ENCODE assay signal across 8 cellular contexts in genomic region chr7:102431617-102432298, GRCh38. TPM values are rescaled to one million over a fixed set of nuclear protein-coding genes. Genes with fewer than 3 reads are reported as not detected.
A peak's percentile ranks its signal among the peaks of the same experiment; 100 is the strongest.
DNase-seq lines count a peak whose midpoint lies in the region; ATAC-seq and TF ChIP-seq lines count a peak whose summit lies in the region.

No MANE protein-coding gene starts in this region.

- DNase-seq in NCI-H1417 (lab: John Stamatoyannopoulos, UW) (peak; percentile 28 to 94 (median 39)), NCI-H1417 treated with DMSO at 0.1 percent for 48 hours (lab: John Stamatoyannopoulos, UW) (no peak), NCI-H2107 treated with DMSO at 0.1 percent for 48 hours (lab: John Stamatoyannopoulos, UW; ENCODE audit: unreplicated experiment) (peak; percentile 90), esophagus squamous epithelium (lab: John Stamatoyannopoulos, UW) (no peak), right atrium auricular region (ENCODE audit: low spot score) (no peak)
- DNase-seq in activated CD8-positive, alpha-beta memory T cell treated with anti-CD3 and anti-CD28 coated beads, Interleukin-2, amount 50 U/mL, for 4 hours = peak; percentile 60
- DNase-seq in stimulated activated CD4-positive, alpha-beta T cell treated with anti-CD3 and anti-CD28 coated beads, Interleukin-1b, Interleukin-23, amount 100 ng/mL, for 4 hours (ENCODE audit: low read depth in 2 of 2) = peak; percentile 25 to 38

- H3K4me3 ChIP-seq in esophagus squamous epithelium (no peak overlapping the region), right atrium auricular region (no peak overlapping the region)

- 38 to 41% methylated on average over 10 to 13 of the region's 17 CpGs for WGBS in esophagus squamous epithelium, 2 donors

- H3K36me3 ChIP-seq in esophagus squamous epithelium (peaks cover 0 to 19% (median under 1%) of the 10 kb centered on the region in 3 donors), right atrium auricular region (peaks cover 9% of the 10 kb centered on the region)

- no peak for TF ChIP-seq POLR2A in esophagus squamous epithelium (IDR thresholded peaks at IDR 0.05)

- H3K27ac ChIP-seq in esophagus squamous epithelium (peak overlapping the region in 3 of 4 donors; percentile 50 to 59 (median 52)), right atrium auricular region (no peak overlapping the region)

- ATAC-seq in HG03135 (IDR thresholded peaks at IDR 0.05; ENCODE audit: unreplicated experiment) = no peak

- TF ChIP-seq CTCF in esophagus squamous epithelium (IDR thresholded peaks at IDR 0.05) (no peak), right atrium auricular region (IDR thresholded peaks at IDR 0.05) (no peak)

- H3K4me1 ChIP-seq in esophagus squamous epithelium (peaks cover 0 to 51% (median 24%) of the 10 kb centered on the region in 3 donors), right atrium auricular region (peaks cover 0 to 18% of the 10 kb centered on the region in 2 donors)

- H3K27me3 ChIP-seq in esophagus squamous epithelium (no peaks in the 10 kb centered on the region), right atrium auricular region (no peaks in the 10 kb centered on the region)

- intact Hi-C loops in esophagus squamous epithelium (cut with DNase I) = no loop called here

- H3K9me3 ChIP-seq in esophagus squamous epithelium = no peaks in the 10 kb centered on the region
- no peaks in the 10 kb centered on the region for H3K9me3 ChIP-seq in right atrium auricular region

RNA-seq across cellular contexts. Expression of gene ORAI2, which starts 1.6 kb away (rescaled TPM):
- 1 to 10 TPM in 3 of 4 donors, under 1 TPM in 1; 0.30 to 9.1 (median 5.1) TPM for total RNA-seq in esophagus squamous epithelium
- total RNA-seq in right atrium auricular region = 10 to 100 TPM in 1 of 2 donors, 1 to 10 TPM in 1; 5.9 to 13.3 TPM

RNA-seq across cellular contexts. Expression of gene ALKBH4, which starts 32.9 kb away (rescaled TPM):
- total RNA-seq in esophagus squamous epithelium = 10 to 100 TPM in 3 of 4 donors, 1 to 10 TPM in 1; 7.3 to 31.7 (median 13.3) TPM
- 10 to 100 TPM; 10.8 to 16.8 TPM for total RNA-seq in right atrium auricular region

RNA-seq across cellular contexts. Expression of gene LRWD1, which starts 33.0 kb away (rescaled TPM):
- total RNA-seq in esophagus squamous epithelium (10 to 100 TPM in 2 of 4 donors, 1 to 10 TPM in 2; 5.8 to 16.9 (median 11.2) TPM), right atrium auricular region (10 to 100 TPM in 1 of 2 donors, 1 to 10 TPM in 1; 9.8 to 13.7 TPM)

RNA-seq across cellular contexts. Expression of gene PRKRIP1, which starts 35.6 kb away (rescaled TPM):
- total RNA-seq in esophagus squamous epithelium (10 to 100 TPM; 12.5 to 24.6 (median 16.5) TPM), right atrium auricular region (1 to 10 TPM; 9.6 to 9.8 TPM)

RNA-seq across cellular contexts. Expression of gene POLR2J, which starts 47.0 kb away (rescaled TPM):
- total RNA-seq in esophagus squamous epithelium (10 to 100 TPM; 16.8 to 36.0 (median 22.5) TPM), right atrium auricular region (10 to 100 TPM; 19.2 to 34.8 TPM)

Comparison
In these comparisons a context has a peak if more than half of its experiments do, and no peak if none do; other contexts are left out.
1. DNase-seq: peak in NCI-H1417 (3 of 3), NCI-H2107 treated with DMSO at 0.1 percent for 48 hours (single experiment), activated CD8-positive, alpha-beta memory T cell treated with anti-CD3 and anti-CD28 coated beads, Interleukin-2, amount 50 U/mL, for 4 hours (single experiment) and stimulated activated CD4-positive, alpha-beta T cell treated with anti-CD3 and anti-CD28 coated beads, Interleukin-1b, Interleukin-23, amount 100 ng/mL, for 4 hours (2 of 2); none in NCI-H1417 treated with DMSO at 0.1 percent for 48 hours (single experiment), esophagus squamous epithelium (single experiment) and right atrium auricular region (single experiment).
2. H3K27ac ChIP-seq: peak in esophagus squamous epithelium (3 of 4); none in right atrium auricular region (0 of 2).